In the genomic region with DNA sequence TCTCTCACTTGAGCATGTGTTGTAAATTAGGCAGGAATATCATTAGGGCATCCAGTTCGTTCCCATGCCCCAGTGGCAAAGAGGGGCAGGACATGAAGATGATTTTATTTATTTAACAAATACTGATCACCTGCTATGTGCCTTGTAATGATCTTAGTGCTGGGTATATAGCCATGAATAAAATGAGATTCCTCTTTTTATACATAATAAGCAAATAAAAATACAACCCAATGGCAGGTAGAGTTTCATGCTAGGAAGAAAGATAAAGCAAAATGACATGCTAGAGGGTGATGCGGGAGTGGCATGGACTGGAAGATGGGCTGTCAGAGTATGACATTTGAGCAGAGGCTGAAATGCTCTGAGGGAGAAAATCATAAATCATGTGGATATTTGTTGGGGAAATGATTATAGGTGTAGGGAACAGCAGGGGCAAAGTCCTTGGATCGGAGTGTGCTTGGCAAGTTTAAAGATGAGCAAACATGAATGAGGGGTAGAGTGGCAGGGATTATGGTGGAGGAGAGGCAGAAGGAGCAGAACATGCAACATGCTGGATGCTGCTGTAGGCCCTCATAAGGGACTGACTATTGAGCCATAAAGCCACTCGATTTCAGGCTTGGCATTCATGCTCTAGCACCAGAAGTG, we compare ENCODE assay signal across 22 cellular contexts.
"Had no signal": no experiment of that assay in that cellular context is flagged by ENCODE, and none has a peak within 500 bp of the region (broad histone marks: within the 10 kb centered on the region; RNA-seq: fewer than 3 reads in every experiment).

No MANE protein-coding gene starts in this region.

- H3K4me3 Mint-ChIP-seq: activated naive CD4-positive, alpha-beta T cell treated with anti-CD3 and anti-CD28 coated beads for 36 hours; activated naive CD8-positive, alpha-beta T cell treated with anti-CD3 and anti-CD28 coated beads for 36 hours; activated T-helper 1 cell treated with anti-CD3 and anti-CD28 coated beads, Interleukin-12 subunit alpha, Interleukin-12 subunit beta, Interleukin-2, Interleukin-4 antibody, amounts not matched to agents 30 ng/mL and 10 ng/mL and 1 ng/mL, durations not matched to agents 14 hours and 24 hours and 36 hours; brain; effector memory CD8-positive, alpha-beta T cell; natural killer cell treated with Interleukin-12 subunit alpha and Interleukin-12 subunit beta and Interleukin-15 and Interleukin-18, amount 100 ng/mL, for 72 hours; T-helper 1 cell treated with Interleukin-12 subunit alpha and Interleukin-12 subunit beta and Interleukin-4 antibody, amounts not matched to agents 30 μg/mL and 1 μg/mL, for 36 hours had no signal

- H3K9me3 Mint-ChIP-seq: activated naive CD4-positive, alpha-beta T cell treated with anti-CD3 and anti-CD28 coated beads for 36 hours; activated T-helper 1 cell treated with anti-CD3 and anti-CD28 coated beads, Interleukin-12 subunit alpha, Interleukin-12 subunit beta, Interleukin-2, Interleukin-4 antibody, amounts not matched to agents 30 ng/mL and 10 ng/mL and 1 ng/mL, durations not matched to agents 14 hours and 24 hours and 36 hours; brain; effector memory CD8-positive, alpha-beta T cell; natural killer cell treated with Interleukin-12 subunit alpha and Interleukin-12 subunit beta and Interleukin-15 and Interleukin-18, amount 100 ng/mL, for 72 hours; T-helper 1 cell treated with Interleukin-12 subunit alpha and Interleukin-12 subunit beta and Interleukin-4 antibody, amounts not matched to agents 30 μg/mL and 1 μg/mL, for 36 hours had no signal

- H3K27ac Mint-ChIP-seq: activated naive CD4-positive, alpha-beta T cell treated with anti-CD3 and anti-CD28 coated beads for 36 hours; activated naive CD8-positive, alpha-beta T cell treated with anti-CD3 and anti-CD28 coated beads for 36 hours; activated T-helper 1 cell treated with anti-CD3 and anti-CD28 coated beads, Interleukin-12 subunit alpha, Interleukin-12 subunit beta, Interleukin-2, Interleukin-4 antibody, amounts not matched to agents 30 ng/mL and 10 ng/mL and 1 ng/mL, durations not matched to agents 14 hours and 24 hours and 36 hours; natural killer cell treated with Interleukin-12 subunit alpha and Interleukin-12 subunit beta and Interleukin-15 and Interleukin-18, amount 100 ng/mL, for 72 hours; T-helper 1 cell treated with Interleukin-12 subunit alpha and Interleukin-12 subunit beta and Interleukin-4 antibody, amounts not matched to agents 30 μg/mL and 1 μg/mL, for 36 hours had no signal

- ATAC-seq: activated CD4-positive, CD25-positive, alpha-beta regulatory T cell treated with anti-CD3 and anti-CD28 coated beads, Interleukin-2, amount 50 U/mL, for 24 hours; effector memory CD8-positive, alpha-beta T cell; mucosa of descending colon; natural killer cell treated with Interleukin-12 subunit alpha and Interleukin-12 subunit beta and Interleukin-15 and Interleukin-18, amount 100 ng/mL, for 72 hours had no signal

- H3K27me3 Mint-ChIP-seq: activated naive CD8-positive, alpha-beta T cell treated with anti-CD3 and anti-CD28 coated beads for 36 hours; effector memory CD8-positive, alpha-beta T cell; natural killer cell treated with Interleukin-12 subunit alpha and Interleukin-12 subunit beta and Interleukin-15 and Interleukin-18, amount 100 ng/mL, for 72 hours had no signal

- DNase-seq: activated CD4-positive, alpha-beta T cell treated with anti-CD3 and anti-CD28 coated beads for 48 hours; activated CD4-positive, alpha-beta T cell treated with anti-CD3 and anti-CD28 coated beads, Interleukin-2, amount 50 U/mL, for 48 hours; activated CD8-positive, alpha-beta memory T cell treated with anti-CD3 and anti-CD28 coated beads for 24 hours; activated effector memory CD4-positive, alpha-beta T cell treated with anti-CD3 and anti-CD28 coated beads, Interleukin-2, amount 50 U/mL, for 16 hours; activated naive CD4-positive, alpha-beta T cell treated with anti-CD3 and anti-CD28 coated beads for 36 hours; activated naive CD8-positive, alpha-beta T cell treated with anti-CD3 and anti-CD28 coated beads for 36 hours; adrenal gland; effector memory CD8-positive, alpha-beta T cell; left ventricle myocardium inferior; mucosa of descending colon; ovary; psoas muscle; sigmoid colon; stimulated activated CD4-positive, alpha-beta T cell treated with anti-CD3 and anti-CD28 coated beads, Interleukin-1b, Interleukin-23, amount 100 ng/mL, for 48 hours; stimulated activated naive CD4-positive, alpha-beta T cell; T1000; WERI-Rb-1 had no signal

- H3K36me3 Mint-ChIP-seq: activated naive CD8-positive, alpha-beta T cell treated with anti-CD3 and anti-CD28 coated beads for 36 hours; brain; natural killer cell treated with Interleukin-12 subunit alpha and Interleukin-12 subunit beta and Interleukin-15 and Interleukin-18, amount 100 ng/mL, for 72 hours had no signal

- H3K4me1 Mint-ChIP-seq: activated naive CD8-positive, alpha-beta T cell treated with anti-CD3 and anti-CD28 coated beads for 36 hours had no signal
